In the genomic region with DNA sequence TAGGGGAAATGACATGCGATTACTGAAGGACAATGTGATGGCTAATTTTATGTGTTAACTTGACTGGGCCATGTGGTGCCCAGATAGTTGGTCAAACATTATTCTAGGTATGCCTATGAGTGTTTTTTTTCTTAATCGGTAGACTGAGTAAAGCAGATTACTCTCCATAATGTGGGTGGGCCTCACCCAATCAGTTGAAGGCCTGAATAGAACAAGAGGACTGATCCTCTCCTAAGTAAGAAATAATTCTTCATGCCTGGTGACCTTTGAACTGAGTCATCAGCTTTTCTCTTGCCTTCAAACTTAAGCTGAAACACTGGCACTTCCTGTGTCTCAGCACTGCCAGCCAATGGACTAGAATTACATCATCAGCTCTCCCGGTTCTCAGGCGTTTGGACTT, we compare ENCODE assay signal across 26 cellular contexts.
"Had no signal": no experiment of that assay in that cellular context is flagged by ENCODE, and none has a peak within 500 bp of the region (broad histone marks: within the 10 kb centered on the region; RNA-seq: fewer than 3 reads in every experiment).

No MANE protein-coding gene starts in this region.

- ATAC-seq: activated CD8-positive, alpha-beta T cell treated with anti-CD3 and anti-CD28 coated beads, Interleukin-2, amount 10 ng/mL, durations not matched to agents 7 days and 5 days; Panc1; WTC11 had no signal

- H3K27me3 ChIP-seq: adrenal gland had no signal

- H3K9me3 ChIP-seq: adrenal gland, breast epithelium had no signal

- H3K4me1 ChIP-seq: adrenal gland, breast epithelium had no signal

- H3K36me3 ChIP-seq: adrenal gland, breast epithelium had no signal

- H3K4me3 ChIP-seq: adrenal gland, breast epithelium, coronary artery had no signal

- H3K27ac ChIP-seq: adrenal gland, breast epithelium, coronary artery had no signal

- DNase-seq: activated CD4-positive, alpha-beta T cell treated with anti-CD3 and anti-CD28 coated beads for 48 hours; activated CD4-positive, alpha-beta T cell treated with anti-CD3 and anti-CD28 coated beads, Interleukin-2, amount 50 U/mL, for 4 hours; activated CD4-positive, CD25-positive, alpha-beta regulatory T cell treated with anti-CD3 and anti-CD28 coated beads, Interleukin-2, amount 50 U/mL, for 72 hours; activated CD8-positive, alpha-beta memory T cell treated with anti-CD3 and anti-CD28 coated beads, Interleukin-2, amount 50 U/mL, for 48 hours; activated CD8-positive, alpha-beta T cell treated with anti-CD3 and anti-CD28 coated beads, Interleukin-2, amount 10 ng/mL, durations not matched to agents 7 days and 5 days; activated naive CD4-positive, alpha-beta T cell treated with anti-CD3 and anti-CD28 coated beads, Interleukin-2, amount 50 U/mL, for 16 hours; activated naive CD8-positive, alpha-beta T cell treated with anti-CD3 and anti-CD28 coated beads, Interleukin-2, amount 10 ng/mL, durations not matched to agents 7 days and 5 days; activated T-cell treated with anti-CD3 and anti-CD28 coated beads, Interleukin-2, amount 50 U/mL, for 1 hour; adrenal gland; anterior cingulate cortex; central memory CD4-positive, alpha-beta T cell; Karpas-422; NCI-H1105; NCI-H1436; NCI-H1694 treated with DMSO at 0.1 percent for 48 hours; NCI-H2029 treated with DMSO at 0.1 percent for 48 hours; NCI-H345; NCI-H510A; NCI-H526 treated with DMSO at 0.1 percent for 48 hours; NCI-H82; SHP77; T-helper 1 cell had no signal
